In genomic region chr19:8321067-8321759, GRCh38 we compare ENCODE assay signal across 8 cellular contexts. TPM values are rescaled to one million over a fixed set of nuclear protein-coding genes. Genes with fewer than 3 reads are reported as not detected.
DNase-seq lines count a peak whose midpoint lies in the region; ATAC-seq, FAIRE-seq and TF ChIP-seq lines count a peak whose summit lies in the region.

TSS of gene NDUFA7 (minus strand) at chr19:8321375. CDS start at chr19:8321358, 17 bp downstream.
TSS of gene RPS28 (plus strand) at chr19:8321496. CDS start at chr19:8321531, 35 bp downstream.

- DNase-seq in ELR (ENCODE audit: low read depth) (peak; percentile 97), H54 (ENCODE audit: insufficient read length, low spot score) (peak; percentile 79), RWPE2 (ENCODE audit: low spot score) (peak; percentile 88), fibroblast of lung (ENCODE audit: low read depth in 2 of 2) (peak; percentile 88 to 96), natural killer cell (peak; percentile 98)
- peak; percentile 96 for DNase-seq in activated T-helper 2 cell treated with anti-CD3 and anti-CD28 coated beads, Interferon-gamma antibody, Interleukin-2, Interleukin-4, amounts not matched to agents 10 μg/mL and 5 μg/mL and 100 μg/mL, durations not matched to agents 14 hours and 24 hours and 36 hours (ENCODE audit: low spot score)
- peak; percentile 93 to 96 (median 96) for DNase-seq in stimulated activated naive CD4-positive, alpha-beta T cell (lab: John Stamatoyannopoulos, UW)

- H4K20me1 ChIP-seq in Loucy (ENCODE audit: insufficient read depth, low read length, poor library complexity, severe bottlenecking) (peaks cover 27% of the 10 kb centered on the region), fibroblast of lung (ENCODE audit: control insufficient read depth, extremely low read depth, insufficient read depth, low read length) (no peaks in the 10 kb centered on the region)

- ATAC-seq in RWPE2 (ENCODE audit: low read depth) (peak; percentile 75), natural killer cell (peak; percentile 95 to 98 (median 97))

- H3K27me3 Mint-ChIP-seq in activated T-helper 2 cell treated with anti-CD3 and anti-CD28 coated beads, Interferon-gamma antibody, Interleukin-2, Interleukin-4, amounts not matched to agents 10 μg/mL and 5 μg/mL and 100 μg/mL, durations not matched to agents 14 hours and 24 hours and 36 hours (ENCODE audit: low read depth): no peaks in the 10 kb centered on the region
- H3K27me3 Mint-ChIP-seq in natural killer cell (ENCODE audit: low read depth in 2 of 2): no peaks in the 10 kb centered on the region

- TF ChIP-seq CTCF in Loucy (conservative IDR thresholded peaks at IDR 0.05; ENCODE audit: low read length) (peak; percentile 17; the same call in 1 of the 2 replicates), RWPE2 (IDR thresholded peaks at IDR 0.05; ENCODE audit: poor library complexity, severe bottlenecking) (no peak), fibroblast of lung (conservative IDR thresholded peaks at IDR 0.05 in 1 of 2, IDR thresholded peaks at IDR 0.05 in 1 of 2; ENCODE audit: low read depth in 1 of 2, low read length in 2 of 2) (peak in 1 of 2 donors; percentile 15), natural killer cell (IDR thresholded peaks at IDR 0.05) (no peak)

- H3K27ac ChIP-seq in RWPE2 (ENCODE audit: poor library complexity, severe bottlenecking) (peak within 1 kb of the TSS; percentile 69), fibroblast of lung (ENCODE audit: insufficient read depth, low read length) (peak within 1 kb of the TSS; percentile 88)

- H3K4me1 Mint-ChIP-seq in activated T-helper 2 cell treated with anti-CD3 and anti-CD28 coated beads, Interferon-gamma antibody, Interleukin-2, Interleukin-4, amounts not matched to agents 10 μg/mL and 5 μg/mL and 100 μg/mL, durations not matched to agents 14 hours and 24 hours and 36 hours (ENCODE audit: low read depth): peaks cover 12% of the 10 kb centered on the region
- H3K4me1 Mint-ChIP-seq in natural killer cell: peaks cover 24 to 33% of the 10 kb centered on the region in 2 donors

- H3K27ac Mint-ChIP-seq in activated T-helper 2 cell treated with anti-CD3 and anti-CD28 coated beads, Interferon-gamma antibody, Interleukin-2, Interleukin-4, amounts not matched to agents 10 μg/mL and 5 μg/mL and 100 μg/mL, durations not matched to agents 14 hours and 24 hours and 36 hours: peak within 1 kb of the TSS; percentile 98
- H3K27ac Mint-ChIP-seq in natural killer cell: peak within 1 kb of the TSS; percentile 99 to 100

- TF ChIP-seq POLR2A in H54 (IDR thresholded peaks at IDR 0.05; ENCODE audit: low read depth, low read length): no peak; the same call in none of the 2 replicates

- no peak for FAIRE-seq in H54 (lab: Jason Lieb, UNC)

- H3K4me3 ChIP-seq in Loucy (ENCODE audit: low read length, poor library complexity, severe bottlenecking): peak within 1 kb of the TSS; percentile 94
- peak within 1 kb of the TSS; percentile 67 for H3K4me3 ChIP-seq in RWPE2 (ENCODE audit: severe bottlenecking)
- H3K4me3 ChIP-seq in fibroblast of lung (replicated peaks in 1 of 4; ENCODE audit: control extremely low read depth in 1 of 4, insufficient read depth in 1 of 4, low read depth in 3 of 4, low read length in 4 of 4): peak within 1 kb of the TSS; percentile 86 to 100 (median 96)

- H2AFZ ChIP-seq in Loucy (ENCODE audit: low read length): peak within 1 kb of the TSS; percentile 37; the same call in 1 of the 2 replicates
- H2AFZ ChIP-seq in fibroblast of lung (ENCODE audit: low read length): peak within 1 kb of the TSS; percentile 51

- H3K4me1 ChIP-seq in Loucy (ENCODE audit: insufficient read depth, low read length, poor library complexity, severe bottlenecking) (peaks cover 40% of the 10 kb centered on the region), RWPE2 (ENCODE audit: insufficient read depth, poor library complexity, severe bottlenecking) (peaks cover 12% of the 10 kb centered on the region), fibroblast of lung (ENCODE audit: control insufficient read depth, extremely low read depth, insufficient read depth, low read length) (peaks cover 11% of the 10 kb centered on the region)

- no peaks in the 10 kb centered on the region for H3K9me3 ChIP-seq in Loucy (ENCODE audit: insufficient read depth, low read depth, low read length)
- no peaks in the 10 kb centered on the region for H3K9me3 ChIP-seq in RWPE2 (ENCODE audit: severe bottlenecking)
- no peaks in the 10 kb centered on the region for H3K9me3 ChIP-seq in fibroblast of lung (ENCODE audit: control insufficient read depth, insufficient read depth, low read depth, low read length)

- intact Hi-C loops in activated T-helper 2 cell treated with anti-CD3 and anti-CD28 coated beads, Interferon-gamma antibody, Interleukin-2, Interleukin-4, amounts not matched to agents 10 μg/mL and 5 μg/mL and 100 μg/mL, durations not matched to agents 14 hours and 24 hours and 36 hours (cut with micrococcal nuclease): loop anchor here (1.0 to 5.0 kb wide), 2 partner anchors 13 to 314 kb away; partner anchors contain the start of genes CD320 and ELAVL1
- intact Hi-C loops in natural killer cell (cut with micrococcal nuclease): loop anchor here (1.0 kb wide), 1 partner anchor 13 kb away; the partner anchor contains the start of gene CD320

- no peaks in the 10 kb centered on the region for H3K27me3 ChIP-seq in Loucy (ENCODE audit: insufficient read depth, low read length, poor library complexity, severe bottlenecking)
- H3K27me3 ChIP-seq in RWPE2 (ENCODE audit: insufficient read depth, poor library complexity, severe bottlenecking): no peaks in the 10 kb centered on the region
- no peaks in the 10 kb centered on the region for H3K27me3 ChIP-seq in fibroblast of lung (ENCODE audit: control insufficient read depth, insufficient read depth, low read length)

- H3F3A ChIP-seq in Loucy (ENCODE audit: low read depth): no peaks in the 10 kb centered on the region

- H3K79me2 ChIP-seq in Loucy (ENCODE audit: insufficient read depth, low read length) (peaks cover 47% of the 10 kb centered on the region), fibroblast of lung (ENCODE audit: control insufficient read depth, insufficient read depth, low read length) (peaks cover 37% of the 10 kb centered on the region)

- H3K9ac ChIP-seq in Loucy (ENCODE audit: low read depth, low read length, poor library complexity, severe bottlenecking) (peak within 1 kb of the TSS; percentile 99), fibroblast of lung (ENCODE audit: insufficient read depth, low read length) (peak within 1 kb of the TSS; percentile 97)

- peak within 1 kb of the TSS; percentile 99 for H3K4me3 Mint-ChIP-seq in activated T-helper 2 cell treated with anti-CD3 and anti-CD28 coated beads, Interferon-gamma antibody, Interleukin-2, Interleukin-4, amounts not matched to agents 10 μg/mL and 5 μg/mL and 100 μg/mL, durations not matched to agents 14 hours and 24 hours and 36 hours (ENCODE audit: low read depth)
- peak within 1 kb of the TSS; percentile 100 for H3K4me3 Mint-ChIP-seq in natural killer cell

- H3K9me2 ChIP-seq in Loucy (replicated peaks; ENCODE audit: low read depth, low read length): no peaks in the 10 kb centered on the region

- H3K9me3 Mint-ChIP-seq in activated T-helper 2 cell treated with anti-CD3 and anti-CD28 coated beads, Interferon-gamma antibody, Interleukin-2, Interleukin-4, amounts not matched to agents 10 μg/mL and 5 μg/mL and 100 μg/mL, durations not matched to agents 14 hours and 24 hours and 36 hours: no peaks in the 10 kb centered on the region
- no peaks in the 10 kb centered on the region for H3K9me3 Mint-ChIP-seq in natural killer cell

- H3K4me2 ChIP-seq in Loucy (ENCODE audit: low read depth, low read length, poor library complexity, severe bottlenecking) (peak within 1 kb of the TSS; percentile 97), fibroblast of lung (ENCODE audit: extremely low read depth, insufficient read depth, low read length) (peak within 1 kb of the TSS; percentile 99)

- H3K36me3 ChIP-seq in Loucy (ENCODE audit: insufficient read depth, low read length) (no peaks in the 10 kb centered on the region), RWPE2 (ENCODE audit: low read depth) (peaks cover 36% of the 10 kb centered on the region), fibroblast of lung (ENCODE audit: control insufficient read depth, insufficient read depth, low read length) (peaks cover 12% of the 10 kb centered on the region)

- H3K36me3 Mint-ChIP-seq in activated T-helper 2 cell treated with anti-CD3 and anti-CD28 coated beads, Interferon-gamma antibody, Interleukin-2, Interleukin-4, amounts not matched to agents 10 μg/mL and 5 μg/mL and 100 μg/mL, durations not matched to agents 14 hours and 24 hours and 36 hours (ENCODE audit: low read depth): peaks cover 44% of the 10 kb centered on the region
- no peaks in the 10 kb centered on the region for H3K36me3 Mint-ChIP-seq in natural killer cell

RNA-seq across cellular contexts. Expression of gene NDUFA7, which starts in this region (rescaled TPM):
- total RNA-seq in activated T-helper 2 cell treated with anti-CD3 and anti-CD28 coated beads, Interferon-gamma antibody, Interleukin-2, Interleukin-4, amounts not matched to agents 10 μg/mL and 5 μg/mL and 100 μg/mL, durations not matched to agents 14 hours and 24 hours and 36 hours: 48.6 and 54.5 TPM in 2 replicates
- total RNA-seq in fibroblast of lung: 19.3 and 33.7 TPM in 2 replicates
- polyA plus RNA-seq in fibroblast of lung: 20.9 and 25.5 TPM in 2 replicates
- polyA plus RNA-seq in fibroblast of lung (2012): 94.8 and 108 TPM in 2 replicates
- polyA minus RNA-seq in fibroblast of lung (ENCODE audit: low replicate concordance): 46.0 and 57.5 TPM in 2 replicates
- 10 to 100 TPM; 19.3 to 28.5 (median 28.4) TPM for total RNA-seq in natural killer cell

RNA-seq across cellular contexts. Expression of gene RPS28, which starts in this region (rescaled TPM):
- 1,945 and 1,967 TPM in 2 replicates for total RNA-seq in activated T-helper 2 cell treated with anti-CD3 and anti-CD28 coated beads, Interferon-gamma antibody, Interleukin-2, Interleukin-4, amounts not matched to agents 10 μg/mL and 5 μg/mL and 100 μg/mL, durations not matched to agents 14 hours and 24 hours and 36 hours
- 216 and 254 TPM in 2 replicates for total RNA-seq in fibroblast of lung
- 286 and 331 TPM in 2 replicates for polyA plus RNA-seq in fibroblast of lung
- polyA plus RNA-seq in fibroblast of lung (2012): 1,477 and 2,338 TPM in 2 replicates
- 246 and 267 TPM in 2 replicates for polyA minus RNA-seq in fibroblast of lung (ENCODE audit: low replicate concordance)
- 1,000 to 10,000 TPM; 1,133 to 1,486 (median 1,403) TPM for total RNA-seq in natural killer cell

Comparison
In these comparisons a context has a peak if more than half of its experiments do, and no peak if none do; other contexts are left out.
1. Peak in every context shown above with its lines: DNase-seq, ATAC-seq, H3K4me3 ChIP-seq and H3K27ac ChIP-seq.